In genomic region chr4:169009281-169010124, GRCh38 we compare ENCODE assay signal across 8 cellular contexts. TPM values are rescaled to one million over a fixed set of nuclear protein-coding genes. Genes with fewer than 3 reads are reported as not detected.
A peak's percentile ranks its signal among the peaks of the same experiment; 100 is the strongest.
DNase-seq lines count a peak whose midpoint lies in the region; ATAC-seq and TF ChIP-seq lines count a peak whose summit lies in the region.

No MANE protein-coding gene starts in this region.

- peaks cover 2% of the 10 kb centered on the region for H3K36me3 ChIP-seq in Panc1 (ENCODE audit: control insufficient read depth, insufficient read depth, low read length)
- peaks cover 13% of the 10 kb centered on the region for H3K36me3 ChIP-seq in neutrophil
- no peaks in the 10 kb centered on the region for H3K36me3 ChIP-seq in testis (ENCODE audit: low read depth, missing control alignments)

- peak overlapping the region; percentile 95 for H3K4me3 Mint-ChIP-seq in CD4-positive, alpha-beta T cell

- peak; percentile 28 to 64 (median 48) for DNase-seq in CD4-positive, alpha-beta T cell
- DNase-seq in Panc1 (ENCODE audit: low read depth, low spot score) (no peak), germinal center (ENCODE audit: low spot score) (peak; percentile 17), testis (peak; percentile 83)
- DNase-seq in activated effector memory CD4-positive, alpha-beta T cell treated with Interleukin-2 at 50 U/mL for 16 hours, result peak; percentile 51

- in situ Hi-C loops in Panc1 (cut with HindIII; ENCODE audit: low pct_unique_long_range_greater_than_20kb, low sequenced_read_pairs), result no loop called here

- BruUV-seq in Panc1 (replicated peaks; lab: Mats Ljungman, UMichigan), result TSS peak; percentile 85

- peak; percentile 45 for ATAC-seq in CD4-positive, alpha-beta T cell (ENCODE audit: poor library complexity)
- ATAC-seq in GM19452 (IDR thresholded peaks at IDR 0.05; ENCODE audit: unreplicated experiment), result peak; percentile 28
- peak; percentile 20 for ATAC-seq in HG03565 (IDR thresholded peaks at IDR 0.05; ENCODE audit: unreplicated experiment)
- peak; percentile 62 for ATAC-seq in Panc1

- peak overlapping the region; percentile 94 for H3K27ac Mint-ChIP-seq in CD4-positive, alpha-beta T cell

- peak overlapping the region; percentile 89 for H3K27ac ChIP-seq in CD4-positive, alpha-beta T cell (ENCODE audit: low read depth, low read length)
- H3K27ac ChIP-seq in Panc1 (ENCODE audit: low read length) (peak overlapping the region; percentile 89), neutrophil (peak overlapping the region; percentile 92), testis (peak overlapping the region; percentile 85 to 91)

- WGBS in testis, 2 donors, result 0 to 2% methylated on average over 37 to 44 of the region's 44 CpGs

- H3K27me3 ChIP-seq in CD4-positive, alpha-beta T cell (ENCODE audit: control insufficient read depth, insufficient read depth, low read length), result no peaks in the 10 kb centered on the region
- H3K27me3 ChIP-seq in Panc1 (ENCODE audit: control insufficient read depth, insufficient read depth, low read length) (no peaks in the 10 kb centered on the region), neutrophil (no peaks in the 10 kb centered on the region), testis (no peaks in the 10 kb centered on the region)

- CTCF ChIA-PET in CD4-positive, alpha-beta T cell (lab: Charles Lee), result interaction anchor here (0.7 to 1.7 kb wide), 4 partner anchors 15 to 610 kb away, joined by 3 to 5 read pairs (median 4); partner anchors contain the start of gene NEK1
- CTCF ChIA-PET in Panc1 (lab: Charles Lee), result interaction anchor here (0.7 to 0.9 kb wide), 8 partner anchors 15 to 1935 kb away, joined by 4 to 15 read pairs (median 6); no protein-coding TSS in a partner anchor

- intact Hi-C loops in CD4-positive, alpha-beta T cell (cut with DNase I, micrococcal nuclease), result loop anchor here (2.0 to 10.0 kb wide), 10 partner anchors 87 to 1018 kb away; partner anchors contain the start of genes MFAP3L (in 2 of the 2), DDX60 (in 1 of the 2), DDX60L (in 1 of the 2) and HPF1 (in 1 of the 2)
- intact Hi-C loops in Panc1 (cut with micrococcal nuclease; ENCODE audit: unreplicated experiment), result loop anchor here (5.0 kb wide), 2 partner anchors 87 to 478 kb away; no protein-coding TSS in a partner anchor
- intact Hi-C loops in testis (cut with DNase I; ENCODE audit: low total_unique reads), result loop anchor here (5.0 kb wide), 1 partner anchor 422 kb away; no protein-coding TSS in a partner anchor

- H3K27me3 Mint-ChIP-seq in CD4-positive, alpha-beta T cell, result peaks cover 4% of the 10 kb centered on the region

- no peaks in the 10 kb centered on the region for H3K9me3 ChIP-seq in CD4-positive, alpha-beta T cell (ENCODE audit: control insufficient read depth, low read length)
- H3K9me3 ChIP-seq in Panc1 (ENCODE audit: control insufficient read depth, insufficient read depth, low read depth, low read length) (no peaks in the 10 kb centered on the region), neutrophil (no peaks in the 10 kb centered on the region), testis (no peaks in the 10 kb centered on the region)

- peaks cover 39% of the 10 kb centered on the region for H3K4me1 Mint-ChIP-seq in CD4-positive, alpha-beta T cell (ENCODE audit: low read depth)

- no peak for TF ChIP-seq POLR2A in testis (IDR thresholded peaks at IDR 0.05)

- H3K4me1 ChIP-seq in Panc1 (ENCODE audit: control insufficient read depth, insufficient read depth, low read length) (peaks cover 11% of the 10 kb centered on the region; the same call in 1 of the 2 replicates), neutrophil (ENCODE audit: control insufficient read depth in 1 of 2, insufficient read depth in 1 of 2, low read depth in 1 of 2, low read length in 1 of 2) (peaks cover 18 to 26% of the 10 kb centered on the region in 2 experiments), testis (peaks cover 12% of the 10 kb centered on the region)

- H3K9me3 Mint-ChIP-seq in CD4-positive, alpha-beta T cell, result no peaks in the 10 kb centered on the region

- TF ChIP-seq CTCF in CD4-positive, alpha-beta T cell (IDR thresholded peaks at IDR 0.05), result no peak
- TF ChIP-seq CTCF in Panc1 (IDR thresholded peaks at IDR 0.05) (no peak; the same call in none of the 2 replicates), neutrophil (IDR thresholded peaks at IDR 0.05) (no peak), testis (IDR thresholded peaks at IDR 0.05) (no peak)

- H3K36me3 Mint-ChIP-seq in CD4-positive, alpha-beta T cell (ENCODE audit: low read depth), result peaks cover 44% of the 10 kb centered on the region

- H3K4me3 ChIP-seq in Panc1 (ENCODE audit: low read depth in 2 of 2, low read length in 2 of 2) (peak overlapping the region; percentile 74 to 87), neutrophil (ENCODE audit: low read depth in 1 of 2, low read length in 1 of 2) (peak overlapping the region; percentile 71 to 82), testis (peak overlapping the region; percentile 71 to 80)

- POLR2A ChIA-PET in CD4-positive, alpha-beta T cell (lab: Charles Lee), result interaction anchor here (0.7 to 2.3 kb wide), 15 partner anchors 10 to 748 kb away, joined by 3 to 19 read pairs (median 4); partner anchors contain the start of genes CLCN3, DDX60, DDX60L and HPF1
- POLR2A ChIA-PET in Panc1 (lab: Charles Lee), result interaction anchor here (0.7 kb wide), 3 partner anchors 29 to 972 kb away, joined by 3 to 9 read pairs (median 8); no protein-coding TSS in a partner anchor

RNA-seq across cellular contexts. Expression of gene CBR4, which starts 0.6 kb away (rescaled TPM):
- total RNA-seq in CD4-positive, alpha-beta T cell, result 1 to 10 TPM; 5.1 to 5.4 TPM
- 13.5 TPM for total RNA-seq in Panc1 (2021; ENCODE audit: unreplicated experiment)
- polyA plus RNA-seq in Panc1 (2012; ENCODE audit: insufficient read length), result 7.3 TPM
- total RNA-seq in testis, result 10 to 100 TPM; 27.7 to 36.4 TPM
- polyA plus RNA-seq in testis (ENCODE audit: insufficient read depth, low read depth, low replicate concordance), result 14.0 TPM
